Comparison of ENCODE assay signal across 18 cellular contexts in genomic region chr2:10360460-10361219, GRCh38. TPM values are rescaled to one million over a fixed set of nuclear protein-coding genes. Genes with fewer than 3 reads are reported as not detected.
A peak's percentile ranks its signal among the peaks of the same experiment; 100 is the strongest.
DNase-seq lines count a peak whose midpoint lies in the region; ATAC-seq, FAIRE-seq and TF ChIP-seq lines count a peak whose summit lies in the region.
"Had no signal": no experiment of that assay in that cellular context is flagged by ENCODE, and none has a peak within 500 bp of the region (broad histone marks: within the 10 kb centered on the region; RNA-seq: fewer than 3 reads in every experiment).

No MANE protein-coding gene starts in this region.

- H3K36me3 Mint-ChIP-seq in stimulated activated naive CD8-positive, alpha-beta T cell treated with anti-CD3 and anti-CD28 coated beads, Interleukin-15, Interleukin-2, amounts not matched to agents 100 ng/mL and 50 ng/mL, for 24 hours (ENCODE audit: low read depth), result peaks cover 4% of the 10 kb centered on the region
- peaks cover 0 to 27% (median 0%) of the 10 kb centered on the region in 3 donors for H3K36me3 Mint-ChIP-seq in naive thymus-derived CD8-positive, alpha-beta T cell
- H3K36me3 Mint-ChIP-seq: type B pancreatic cell had no signal

- FAIRE-seq in H54 (lab: Jason Lieb, UNC), result no peak

- POLR2A ChIA-PET in naive thymus-derived CD8-positive, alpha-beta T cell (lab: Charles Lee), result no interaction called here

- peak overlapping the region; percentile 16 for H3K27ac ChIP-seq in angular gyrus (ENCODE audit: low read depth, low read length)
- H3K27ac ChIP-seq: colonic mucosa had no signal

- peaks cover 33% of the 10 kb centered on the region for H3K4me1 Mint-ChIP-seq in stimulated activated naive CD8-positive, alpha-beta T cell treated with anti-CD3 and anti-CD28 coated beads, Interleukin-15, Interleukin-2, amounts not matched to agents 100 ng/mL and 50 ng/mL, for 24 hours (ENCODE audit: low read depth)
- peaks cover 82% of the 10 kb centered on the region for H3K4me1 Mint-ChIP-seq in stimulated activated naive CD8-positive, alpha-beta T cell treated with anti-CD3 and anti-CD28 coated beads, Interleukin-15, amount 100 ng/mL, for 72 hours
- H3K4me1 Mint-ChIP-seq in naive thymus-derived CD8-positive, alpha-beta T cell, result peaks cover 35 to 75% (median 60%) of the 10 kb centered on the region in 4 donors

- H3K4me3 Mint-ChIP-seq in stimulated activated naive CD8-positive, alpha-beta T cell treated with anti-CD3 and anti-CD28 coated beads, Interleukin-15, Interleukin-2, amounts not matched to agents 100 ng/mL and 50 ng/mL, for 24 hours, result no peak overlapping the region
- no peak overlapping the region for H3K4me3 Mint-ChIP-seq in stimulated activated naive CD8-positive, alpha-beta T cell treated with anti-CD3 and anti-CD28 coated beads, Interleukin-15, amount 100 ng/mL, for 72 hours
- H3K4me3 Mint-ChIP-seq in naive thymus-derived CD8-positive, alpha-beta T cell, result no peak overlapping the region
- H3K4me3 Mint-ChIP-seq: T-helper 1 cell treated with Interleukin-12 subunit alpha and Interleukin-12 subunit beta and Interleukin-4 antibody, amounts not matched to agents 30 μg/mL and 1 μg/mL, for 36 hours; type B pancreatic cell had no signal

- peak overlapping the region; percentile 50 for H3K27ac Mint-ChIP-seq in stimulated activated naive CD8-positive, alpha-beta T cell treated with anti-CD3 and anti-CD28 coated beads, Interleukin-15, Interleukin-2, amounts not matched to agents 100 ng/mL and 50 ng/mL, for 24 hours
- peak overlapping the region in 1 of 2 donors; percentile 83 for H3K27ac Mint-ChIP-seq in stimulated activated naive CD8-positive, alpha-beta T cell treated with anti-CD3 and anti-CD28 coated beads, Interleukin-15, amount 100 ng/mL, for 72 hours
- peak overlapping the region in 6 of 10 donors; percentile 14 to 93 (median 69) for H3K27ac Mint-ChIP-seq in naive thymus-derived CD8-positive, alpha-beta T cell
- H3K27ac Mint-ChIP-seq: T-helper 1 cell treated with Interleukin-12 subunit alpha and Interleukin-12 subunit beta and Interleukin-4 antibody, amounts not matched to agents 30 μg/mL and 1 μg/mL, for 36 hours; type B pancreatic cell had no signal

- no peaks in the 10 kb centered on the region for H3K27me3 Mint-ChIP-seq in stimulated activated naive CD8-positive, alpha-beta T cell treated with anti-CD3 and anti-CD28 coated beads, Interleukin-15, Interleukin-2, amounts not matched to agents 100 ng/mL and 50 ng/mL, for 24 hours
- no peaks in the 10 kb centered on the region for H3K27me3 Mint-ChIP-seq in stimulated activated naive CD8-positive, alpha-beta T cell treated with anti-CD3 and anti-CD28 coated beads, Interleukin-15, amount 100 ng/mL, for 72 hours
- no peaks in the 10 kb centered on the region for H3K27me3 Mint-ChIP-seq in naive thymus-derived CD8-positive, alpha-beta T cell
- H3K27me3 Mint-ChIP-seq: type B pancreatic cell had no signal

- no peak for ATAC-seq in stimulated activated naive CD8-positive, alpha-beta T cell treated with anti-CD3 and anti-CD28 coated beads, Interleukin-15, amount 100 ng/mL, for 72 hours
- no peak for ATAC-seq in naive thymus-derived CD8-positive, alpha-beta T cell
- ATAC-seq in HG02938 (IDR thresholded peaks at IDR 0.05; ENCODE audit: unreplicated experiment) (no peak), HG02970 (IDR thresholded peaks at IDR 0.05; ENCODE audit: low FRiP score, unreplicated experiment) (no peak)

- no peaks in the 10 kb centered on the region for H3K9me3 Mint-ChIP-seq in stimulated activated naive CD8-positive, alpha-beta T cell treated with anti-CD3 and anti-CD28 coated beads, Interleukin-15, Interleukin-2, amounts not matched to agents 100 ng/mL and 50 ng/mL, for 24 hours
- H3K9me3 Mint-ChIP-seq in stimulated activated naive CD8-positive, alpha-beta T cell treated with anti-CD3 and anti-CD28 coated beads, Interleukin-15, amount 100 ng/mL, for 72 hours, result no peaks in the 10 kb centered on the region
- H3K9me3 Mint-ChIP-seq in naive thymus-derived CD8-positive, alpha-beta T cell, result no peaks in the 10 kb centered on the region
- H3K9me3 Mint-ChIP-seq: T-helper 1 cell treated with Interleukin-12 subunit alpha and Interleukin-12 subunit beta and Interleukin-4 antibody, amounts not matched to agents 30 μg/mL and 1 μg/mL, for 36 hours; type B pancreatic cell had no signal

- TF ChIP-seq POLR2A in H54 (IDR thresholded peaks at IDR 0.05; ENCODE audit: low read depth, low read length), result no peak

- DNase-seq in stimulated activated naive CD8-positive, alpha-beta T cell treated with anti-CD3 and anti-CD28 coated beads, Interleukin-15, amount 100 ng/mL, for 72 hours, result no peak
- peak in 1 of 10 donors; percentile 43 for DNase-seq in naive thymus-derived CD8-positive, alpha-beta T cell
- no peak for DNase-seq in stimulated activated CD4-positive, alpha-beta T cell treated with anti-CD3 and anti-CD28 coated beads, Interleukin-2, amount 100 ng/mL, for 48 hours
- no peak for DNase-seq in H54 (ENCODE audit: insufficient read length, low spot score)
- DNase-seq: ACHN; activated CD4-positive, alpha-beta T cell treated with anti-CD3 and anti-CD28 coated beads for 1 hour; colonic mucosa; KBM-7; NCI-H1092; NCI-H2171; stimulated activated CD4-positive, alpha-beta T cell treated with anti-CD3 and anti-CD28 coated beads, Interleukin-4, amount 100 ng/mL, for 1 hour; stimulated activated CD8-positive, alpha-beta memory T cell treated with anti-CD3 and anti-CD28 coated beads, Interleukin-4, amount 100 ng/mL, for 48 hours had no signal

RNA-seq across cellular contexts. Expression of gene HPCAL1, which starts 57.9 kb away (rescaled TPM):
- total RNA-seq in naive thymus-derived CD8-positive, alpha-beta T cell, result 10 to 100 TPM; 84.9 to 86.2 TPM
- 100 to 1,000 TPM in 1 of 3 donors, 10 to 100 TPM in 2; 71.5 to 122 (median 98.2) TPM for polyA plus RNA-seq in naive thymus-derived CD8-positive, alpha-beta T cell
